1 cellular context compared by ENCODE assay signal in the genomic region with DNA sequence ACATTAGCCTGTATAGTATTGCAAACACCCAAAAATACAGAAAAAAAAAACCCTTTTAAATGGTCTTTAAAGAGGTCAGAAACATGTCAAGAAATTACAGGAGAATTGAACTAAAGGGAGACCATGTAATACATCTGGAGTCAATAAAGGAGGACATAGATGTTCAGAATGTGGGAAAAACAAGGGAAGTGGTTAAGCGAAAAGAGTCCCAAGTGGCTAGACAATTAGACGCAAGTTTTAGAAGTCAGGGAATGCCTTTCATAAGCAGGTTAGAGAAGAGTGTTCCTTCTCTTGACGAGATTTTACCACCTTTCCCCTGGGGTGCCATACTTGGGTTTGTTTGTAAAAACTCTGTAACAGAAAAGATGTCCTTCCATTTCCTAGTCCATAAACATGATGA.
TF ChIP-seq lines count a peak whose summit lies in the region.

No MANE protein-coding gene starts in this region.

TF ChIP-seq in IMR-90, 13 proteins besides CTCF, POLR2A, EP300 and RAD21:
- TF ChIP-seq CHD1 (IDR thresholded peaks at IDR 0.05; ENCODE audit: low read depth, low read length) (no peak), MXI1 (IDR thresholded peaks at IDR 0.05; ENCODE audit: borderline replicate concordance, low read depth, low read length) (no peak), BHLHE40 (IDR thresholded peaks at IDR 0.05; ENCODE audit: low read depth, low read length) (no peak), NFE2L2 (IDR thresholded peaks at IDR 0.05; ENCODE audit: low read depth, low read length) (no peak), MAFK (IDR thresholded peaks at IDR 0.05; ENCODE audit: low read depth, low read length) (no peak)
- TF ChIP-seq, protein P1, sequence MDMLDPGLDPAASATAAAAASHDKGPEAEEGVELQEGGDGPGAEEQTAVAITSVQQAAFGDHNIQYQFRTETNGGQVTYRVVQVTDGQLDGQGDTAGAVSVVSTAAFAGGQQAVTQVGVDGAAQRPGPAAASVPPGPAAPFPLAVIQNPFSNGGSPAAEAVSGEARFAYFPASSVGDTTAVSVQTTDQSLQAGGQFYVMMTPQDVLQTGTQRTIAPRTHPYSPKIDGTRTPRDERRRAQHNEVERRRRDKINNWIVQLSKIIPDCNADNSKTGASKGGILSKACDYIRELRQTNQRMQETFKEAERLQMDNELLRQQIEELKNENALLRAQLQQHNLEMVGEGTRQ (IDR thresholded peaks at IDR 0.05; ENCODE audit: low read depth, low read length), result no peak
